ENCODE assay signal across 8 cellular contexts in the genomic region with DNA sequence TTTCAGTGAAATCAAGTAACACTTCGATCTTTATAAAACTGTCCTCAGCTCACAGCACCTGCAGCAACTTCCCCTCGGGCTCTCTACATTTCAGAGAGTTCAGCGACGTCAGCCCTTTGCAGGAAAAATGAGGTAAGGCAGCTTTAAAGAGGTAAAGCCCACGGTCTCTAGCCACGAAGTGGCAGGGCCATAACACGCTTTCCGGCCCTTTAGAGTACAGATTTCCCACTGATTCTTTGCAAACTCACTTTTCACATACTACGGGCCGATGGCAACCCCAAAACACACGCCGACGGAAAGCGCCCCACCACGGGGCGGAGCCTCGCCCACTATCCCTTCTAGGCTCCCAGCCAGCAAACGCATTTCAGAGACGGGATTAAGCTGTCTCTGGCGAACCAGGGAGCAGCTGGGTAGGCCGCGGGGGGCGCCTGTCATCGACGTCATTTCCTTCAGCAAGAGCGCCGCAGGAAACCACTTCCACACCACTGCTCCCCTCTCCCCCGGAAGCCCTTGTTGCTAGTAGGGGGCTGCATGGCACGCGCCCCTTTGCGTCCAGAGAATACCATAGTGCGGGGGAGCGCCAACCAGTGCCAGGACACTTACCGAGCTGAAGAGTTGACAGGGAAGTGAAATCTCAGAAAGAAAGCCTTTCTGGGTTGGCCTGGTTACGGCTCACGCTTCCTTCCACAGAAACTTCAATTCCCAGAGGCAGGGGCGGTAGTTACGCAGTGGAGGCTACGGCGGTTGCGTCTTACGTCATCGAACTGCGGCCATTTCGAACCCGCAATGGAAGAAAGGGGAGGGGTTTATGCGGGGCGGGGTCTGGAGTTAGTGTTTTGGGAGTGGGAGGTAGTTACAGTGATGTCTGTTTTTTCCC. TPM values are rescaled to one million over a fixed set of nuclear protein-coding genes. Genes with fewer than 3 reads are reported as not detected.
DNase-seq lines count a peak whose midpoint lies in the region; ATAC-seq and TF ChIP-seq lines count a peak whose summit lies in the region.

Gene TRMT10A (minus strand): TSS at position 730 of the 877 bp plus-strand sequence. CDS start 4,701 bp downstream, outside the sequence.

- no peaks in the 10 kb centered on the region for H3K9me3 Mint-ChIP-seq in activated T-cell treated with anti-CD3 and anti-CD28 coated beads, Interleukin-2, amount 50 U/mL, for 72 hours

- peak within 1 kb of the TSS; percentile 45 to 79 for H3K4me3 ChIP-seq in muscle layer of colon (ENCODE audit: low read depth in 1 of 2, low read length in 2 of 2)

- H3K9me3 ChIP-seq in muscle layer of colon (ENCODE audit: low read length), result no peaks in the 10 kb centered on the region

- H3K27me3 ChIP-seq in muscle layer of colon (ENCODE audit: control insufficient read depth in 1 of 2, insufficient read depth in 2 of 2, low read length in 2 of 2), result no peaks in the 10 kb centered on the region

- H3K4me1 ChIP-seq in muscle layer of colon (ENCODE audit: insufficient read depth, low read length), result peaks cover 7% of the 10 kb centered on the region

- peak; percentile 97 for ATAC-seq in GM21717 (IDR thresholded peaks at IDR 0.05; ENCODE audit: unreplicated experiment)
- ATAC-seq in activated T-cell treated with anti-CD3 and anti-CD28 coated beads, Interleukin-2, amount 50 U/mL, for 72 hours (replicated peaks in 1 of 2), result peak; percentile 94
- ATAC-seq in esophagus mucosa, result peak; percentile 97

- H3K27ac Mint-ChIP-seq in activated T-cell treated with anti-CD3 and anti-CD28 coated beads, Interleukin-2, amount 50 U/mL, for 72 hours, result peak within 1 kb of the TSS; percentile 98

- H3K9ac ChIP-seq in muscle layer of colon (ENCODE audit: low read length), result peak within 1 kb of the TSS; percentile 79

- no peaks in the 10 kb centered on the region for H3K36me3 ChIP-seq in muscle layer of colon (ENCODE audit: insufficient read depth, low read length)

- H3K27me3 Mint-ChIP-seq in activated T-cell treated with anti-CD3 and anti-CD28 coated beads, Interleukin-2, amount 50 U/mL, for 72 hours (ENCODE audit: low read depth), result peaks cover 10% of the 10 kb centered on the region

- in situ Hi-C loops in KBM-7 (cut with MboI; ENCODE audit: low pct_unique_long_range_greater_than_20kb, low sequenced_read_pairs), result no loop called here

- peak within 1 kb of the TSS; percentile 96 to 97 for H3K4me3 Mint-ChIP-seq in activated T-cell treated with anti-CD3 and anti-CD28 coated beads, Interleukin-2, amount 50 U/mL, for 72 hours

- peaks cover 0 to 1% of the 10 kb centered on the region in 2 donors for H3K36me3 Mint-ChIP-seq in activated T-cell treated with anti-CD3 and anti-CD28 coated beads, Interleukin-2, amount 50 U/mL, for 72 hours (ENCODE audit: insufficient read depth in 2 of 2)

- DNase-seq in DMS153 treated with DMSO at 0.1 percent for 48 hours (lab: John Stamatoyannopoulos, UW; ENCODE audit: unreplicated experiment) (peak; percentile 97), KBM-7 (peak; percentile 98)
- DNase-seq in activated T-cell treated with anti-CD3 and anti-CD28 coated beads, Interleukin-2, amount 50 U/mL, for 72 hours, result peak; percentile 93 to 97
- peak; percentile 92 for DNase-seq in stimulated activated CD8-positive, alpha-beta memory T cell treated with anti-CD3 and anti-CD28 coated beads, Interleukin-7, amount 100 ng/mL, for 24 hours (ENCODE audit: low read depth)

- H3K27ac ChIP-seq in muscle layer of colon (ENCODE audit: low read depth, low read length), result peak within 1 kb of the TSS; percentile 88

- peaks cover 22% of the 10 kb centered on the region for H3K4me1 Mint-ChIP-seq in activated T-cell treated with anti-CD3 and anti-CD28 coated beads, Interleukin-2, amount 50 U/mL, for 72 hours (ENCODE audit: low read depth)

TF ChIP-seq in PFSK-1, 5 proteins besides CTCF, POLR2A, EP300 and RAD21:
- TF ChIP-seq TAF1 (IDR thresholded peaks at IDR 0.05; ENCODE audit: borderline replicate concordance, insufficient read depth, low read length), result no peak
- TF ChIP-seq FOXP2 (optimal IDR thresholded peaks at IDR 0.05; ENCODE audit: borderline replicate concordance, extremely low read depth, extremely low read length, insufficient read depth), result peak; percentile 4
- no peak for TF ChIP-seq SIN3A (IDR thresholded peaks at IDR 0.05; ENCODE audit: borderline replicate concordance, insufficient read depth, low read length)
- TF ChIP-seq, protein P1, sequence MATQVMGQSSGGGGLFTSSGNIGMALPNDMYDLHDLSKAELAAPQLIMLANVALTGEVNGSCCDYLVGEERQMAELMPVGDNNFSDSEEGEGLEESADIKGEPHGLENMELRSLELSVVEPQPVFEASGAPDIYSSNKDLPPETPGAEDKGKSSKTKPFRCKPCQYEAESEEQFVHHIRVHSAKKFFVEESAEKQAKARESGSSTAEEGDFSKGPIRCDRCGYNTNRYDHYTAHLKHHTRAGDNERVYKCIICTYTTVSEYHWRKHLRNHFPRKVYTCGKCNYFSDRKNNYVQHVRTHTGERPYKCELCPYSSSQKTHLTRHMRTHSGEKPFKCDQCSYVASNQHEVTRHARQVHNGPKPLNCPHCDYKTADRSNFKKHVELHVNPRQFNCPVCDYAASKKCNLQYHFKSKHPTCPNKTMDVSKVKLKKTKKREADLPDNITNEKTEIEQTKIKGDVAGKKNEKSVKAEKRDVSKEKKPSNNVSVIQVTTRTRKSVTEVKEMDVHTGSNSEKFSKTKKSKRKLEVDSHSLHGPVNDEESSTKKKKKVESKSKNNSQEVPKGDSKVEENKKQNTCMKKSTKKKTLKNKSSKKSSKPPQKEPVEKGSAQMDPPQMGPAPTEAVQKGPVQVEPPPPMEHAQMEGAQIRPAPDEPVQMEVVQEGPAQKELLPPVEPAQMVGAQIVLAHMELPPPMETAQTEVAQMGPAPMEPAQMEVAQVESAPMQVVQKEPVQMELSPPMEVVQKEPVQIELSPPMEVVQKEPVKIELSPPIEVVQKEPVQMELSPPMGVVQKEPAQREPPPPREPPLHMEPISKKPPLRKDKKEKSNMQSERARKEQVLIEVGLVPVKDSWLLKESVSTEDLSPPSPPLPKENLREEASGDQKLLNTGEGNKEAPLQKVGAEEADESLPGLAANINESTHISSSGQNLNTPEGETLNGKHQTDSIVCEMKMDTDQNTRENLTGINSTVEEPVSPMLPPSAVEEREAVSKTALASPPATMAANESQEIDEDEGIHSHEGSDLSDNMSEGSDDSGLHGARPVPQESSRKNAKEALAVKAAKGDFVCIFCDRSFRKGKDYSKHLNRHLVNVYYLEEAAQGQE (IDR thresholded peaks at IDR 0.05; ENCODE audit: insufficient read depth in 1 of 2, low read depth in 2 of 2, low read length in 2 of 2), result no peak
- peak; percentile 66; the same call in 1 of the 2 replicates for TF ChIP-seq POLR2AphosphoS5 (IDR thresholded peaks at IDR 0.05; ENCODE audit: low read depth, low read length)

RNA-seq across cellular contexts. Expression of gene TRMT10A, which starts in this region (rescaled TPM):
- polyA plus RNA-seq in PFSK-1 (2012; ENCODE audit: insufficient read length, low read depth), result 3.3 TPM
- 1 to 10 TPM; 6.1 to 9.1 TPM for total RNA-seq in activated T-cell treated with anti-CD3 and anti-CD28 coated beads, Interleukin-2, amount 50 U/mL, for 72 hours
- 3.9 TPM for total RNA-seq in esophagus mucosa

Comparison
In these comparisons a context has a peak if more than half of its experiments do, and no peak if none do; other contexts are left out.
1. Peak in every context shown above with its lines: DNase-seq, ATAC-seq, H3K4me3 ChIP-seq and H3K27ac ChIP-seq.